In the genomic region with DNA sequence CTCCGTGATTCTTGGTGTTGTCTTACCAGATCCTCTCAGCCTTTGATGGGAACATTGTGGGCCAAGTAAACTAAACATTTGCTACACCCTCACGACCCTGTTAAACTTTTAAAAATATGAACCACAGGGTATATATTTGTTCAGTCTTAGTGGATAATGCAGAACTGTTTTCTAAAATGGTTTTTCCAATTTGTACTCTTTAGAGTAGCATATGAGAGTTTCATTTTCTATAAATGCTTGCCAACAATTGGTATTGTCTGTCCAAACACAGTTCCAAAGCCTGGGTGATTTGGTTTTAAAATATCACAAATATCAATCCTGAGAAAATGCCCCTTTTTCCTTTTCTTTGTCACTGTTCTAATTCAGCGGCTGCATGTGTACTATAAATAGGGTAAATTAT, we compare ENCODE assay signal across 1 cellular context.
A peak's percentile ranks its signal among the peaks of the same experiment; 100 is the strongest.
TF ChIP-seq lines count a peak whose summit lies in the region.

No MANE protein-coding gene starts in this region.

TF ChIP-seq in K562, 482 proteins besides CTCF, POLR2A, EP300 and RAD21:
- TF ChIP-seq CBX8 (IDR thresholded peaks at IDR 0.05; ENCODE audit: borderline replicate concordance, extremely low read depth, low read depth, low read length, poor library complexity, severe bottlenecking) (peak; percentile 58), CREM (IDR thresholded peaks at IDR 0.05; ENCODE audit: low read depth) (no peak)
